ENCODE assay signal across 24 cellular contexts in genomic region chr22:21916309-21916918, GRCh38.
"Had no signal": no experiment of that assay in that cellular context is flagged by ENCODE, and none has a peak within 500 bp of the region (broad histone marks: within the 10 kb centered on the region; RNA-seq: fewer than 3 reads in every experiment).

No MANE protein-coding gene starts in this region.

- H3K36me3 ChIP-seq: cardiac muscle cell, thoracic aorta, uterus had no signal

- ATAC-seq: activated CD8-positive, alpha-beta T cell treated with anti-CD3 and anti-CD28 coated beads for 36 hours; stimulated activated naive CD8-positive, alpha-beta T cell treated with anti-CD3 and anti-CD28 coated beads, Interleukin-15, Interleukin-2, amounts not matched to agents 100 U/mL and 50 U/mL, for 24 hours had no signal

- H3K4me1 Mint-ChIP-seq: activated B cell treated with CpG ODN at 0.5 μM for 24 hours; activated naive CD8-positive, alpha-beta T cell treated with anti-CD3 and anti-CD28 coated beads for 36 hours had no signal

- H3K4me1 ChIP-seq: ascending aorta, left lung had no signal

- H3K27ac ChIP-seq: ascending aorta, heart right ventricle, left lung, right atrium auricular region, thoracic aorta had no signal

- H3K36me3 Mint-ChIP-seq: activated naive CD8-positive, alpha-beta T cell treated with anti-CD3 and anti-CD28 coated beads for 36 hours; brain had no signal

- H3K4me3 Mint-ChIP-seq: activated B cell treated with CpG ODN at 0.5 μM for 24 hours; activated CD8-positive, alpha-beta T cell treated with anti-CD3 and anti-CD28 coated beads for 36 hours; activated naive CD8-positive, alpha-beta T cell treated with anti-CD3 and anti-CD28 coated beads for 36 hours; endodermal cell; T-helper 2 cell treated with Interferon-gamma antibody and Interleukin-4, amounts not matched to agents 5 μg/mL and 100 μg/mL, for 36 hours had no signal

- H3K4me3 ChIP-seq: adrenal gland, ascending aorta, cardiac muscle cell, esophagus muscularis mucosa, heart right ventricle, left lung, right atrium auricular region, thoracic aorta, uterus had no signal

- DNase-seq: activated B cell treated with CpG ODN at 0.5 μM for 24 hours; activated CD4-positive, alpha-beta T cell treated with anti-CD3 and anti-CD28 coated beads, Interleukin-2, amount 50 U/mL, for 1 hour; activated CD8-positive, alpha-beta T cell treated with anti-CD3 and anti-CD28 coated beads for 36 hours; activated effector memory CD4-positive, alpha-beta T cell treated with Interleukin-2 at 50 U/mL for 16 hours; activated naive CD4-positive, alpha-beta T cell treated with Interleukin-2 at 50 U/mL for 16 hours; activated naive CD8-positive, alpha-beta T cell treated with anti-CD3 and anti-CD28 coated beads for 36 hours; cortex of kidney; foreskin melanocyte; heart right ventricle; stimulated activated naive CD8-positive, alpha-beta T cell treated with anti-CD3 and anti-CD28 coated beads, Interleukin-15, Interleukin-2, amounts not matched to agents 100 U/mL and 50 U/mL, for 24 hours; T-helper 1 cell; trophoblast cell; uterus had no signal

- H3K9me3 ChIP-seq: adrenal gland, ascending aorta, esophagus muscularis mucosa, heart right ventricle, left lung, right atrium auricular region, thoracic aorta, uterus had no signal

- H3K27ac Mint-ChIP-seq: activated B cell treated with CpG ODN at 0.5 μM for 24 hours; activated CD8-positive, alpha-beta T cell treated with anti-CD3 and anti-CD28 coated beads for 36 hours; activated naive CD8-positive, alpha-beta T cell treated with anti-CD3 and anti-CD28 coated beads for 36 hours; T-helper 2 cell treated with Interferon-gamma antibody and Interleukin-4, amounts not matched to agents 5 μg/mL and 100 μg/mL, for 36 hours had no signal

- H3K9me3 Mint-ChIP-seq: activated B cell treated with CpG ODN at 0.5 μM for 24 hours; activated CD8-positive, alpha-beta T cell treated with anti-CD3 and anti-CD28 coated beads for 36 hours; activated naive CD8-positive, alpha-beta T cell treated with anti-CD3 and anti-CD28 coated beads for 36 hours; brain; endodermal cell; nephron; T-helper 2 cell treated with Interferon-gamma antibody and Interleukin-4, amounts not matched to agents 5 μg/mL and 100 μg/mL, for 36 hours had no signal

- H3K27me3 Mint-ChIP-seq: activated B cell treated with CpG ODN at 0.5 μM for 24 hours; activated CD8-positive, alpha-beta T cell treated with anti-CD3 and anti-CD28 coated beads for 36 hours; activated naive CD8-positive, alpha-beta T cell treated with anti-CD3 and anti-CD28 coated beads for 36 hours; brain had no signal

- H3K27me3 ChIP-seq: adrenal gland, ascending aorta, cardiac muscle cell, esophagus muscularis mucosa, heart right ventricle, left lung, right atrium auricular region, uterus had no signal
